ENCODE assay signal across 19 cellular contexts in the genomic region with DNA sequence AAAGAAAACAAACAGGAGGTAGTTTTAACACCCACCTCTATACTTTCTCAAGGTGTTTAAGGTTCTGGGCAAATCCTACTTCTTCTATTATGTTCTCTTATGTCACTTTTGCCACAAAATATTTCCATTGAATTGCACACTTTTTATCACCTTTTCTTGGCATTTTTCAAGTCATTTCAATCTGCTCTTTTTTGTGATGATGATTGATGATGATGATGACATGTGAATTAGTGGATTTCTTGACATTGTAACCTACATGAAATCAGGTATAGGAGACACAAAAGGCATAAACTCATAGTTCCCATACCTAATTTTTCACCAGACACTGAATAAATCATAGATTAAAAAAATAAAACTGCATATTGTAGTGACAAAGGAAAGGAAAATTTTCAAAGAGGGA. TPM values are rescaled to one million over a fixed set of nuclear protein-coding genes. Genes with fewer than 3 reads are reported as not detected.
DNase-seq lines count a peak whose midpoint lies in the region; ATAC-seq and TF ChIP-seq lines count a peak whose summit lies in the region.
"Had no signal": no experiment of that assay in that cellular context is flagged by ENCODE, and none has a peak within 500 bp of the region (broad histone marks: within the 10 kb centered on the region; RNA-seq: fewer than 3 reads in every experiment).

No MANE protein-coding gene starts in this region.

- peak overlapping the region; percentile 94 for H3K4me3 ChIP-seq in SU-DHL-6 (ENCODE audit: insufficient read depth, low read length, poor library complexity, severe bottlenecking)
- H3K4me3 ChIP-seq: right lobe of liver had no signal

- H3K27ac ChIP-seq in SU-DHL-6 (ENCODE audit: low read depth, low read length) = peak overlapping the region; percentile 100
- H3K27ac ChIP-seq: right lobe of liver, WERI-Rb-1 had no signal

- H3K27me3 Mint-ChIP-seq in activated T-cell treated with anti-CD3 and anti-CD28 coated beads, Interleukin-2, amount 50 U/mL, for 72 hours (ENCODE audit: low read depth) = no peaks in the 10 kb centered on the region
- H3K27me3 Mint-ChIP-seq in central memory CD8-positive, alpha-beta T cell = no peaks in the 10 kb centered on the region
- no peaks in the 10 kb centered on the region for H3K27me3 Mint-ChIP-seq in stimulated activated memory B cell treated with anti-CD40 and anti-IgM and Interleukin-4, amounts not matched to agents 10 μg/mL and 1 μg/mL and 100 μg/mL, for 72 hours

- no peaks in the 10 kb centered on the region for H3K9me3 ChIP-seq in SU-DHL-6 (ENCODE audit: insufficient read depth, low read length)
- H3K9me3 ChIP-seq: right lobe of liver had no signal

- no peaks in the 10 kb centered on the region for H3K27me3 ChIP-seq in SU-DHL-6 (ENCODE audit: low read length)
- H3K27me3 ChIP-seq: right lobe of liver had no signal

- H4K20me1 ChIP-seq in SU-DHL-6 (ENCODE audit: low read depth, low read length) = no peaks in the 10 kb centered on the region

- H2AFZ ChIP-seq in SU-DHL-6 (ENCODE audit: low read depth, low read length, severe bottlenecking) = no peak overlapping the region

- TF ChIP-seq CTCF in SU-DHL-6 (IDR thresholded peaks at IDR 0.05; ENCODE audit: insufficient read depth, low read length, poor library complexity, severe bottlenecking) = no peak

- H3K36me3 ChIP-seq in SU-DHL-6 (ENCODE audit: low read length) = peaks cover 73% of the 10 kb centered on the region
- H3K36me3 ChIP-seq: right lobe of liver, WERI-Rb-1 had no signal

- H3K4me2 ChIP-seq in SU-DHL-6 (ENCODE audit: low read depth, low read length, poor library complexity, severe bottlenecking) = peak overlapping the region; percentile 99

- DNase-seq in activated T-cell treated with anti-CD3 and anti-CD28 coated beads, Interleukin-2, amount 50 U/mL, for 72 hours = no peak
- no peak for DNase-seq in activated T-cell treated with anti-CD3 and anti-CD28 coated beads, Interleukin-2, amount 50 U/mL, for 1 hour
- no peak for DNase-seq in central memory CD8-positive, alpha-beta T cell (ENCODE audit: low spot score in 2 of 2)
- DNase-seq in NCI-H446 (lab: John Stamatoyannopoulos, UW) (no peak), DMS114 treated with DMSO at 0.1 percent for 48 hours (lab: John Stamatoyannopoulos, UW; ENCODE audit: unreplicated experiment) (no peak), cerebellar nuclear complex (lab: John Stamatoyannopoulos, UW) (no peak)
- DNase-seq: activated CD8-positive, alpha-beta memory T cell treated with anti-CD3 and anti-CD28 coated beads, Interleukin-2, amount 50 U/mL, for 4 hours; anterior cingulate cortex; kidney; NCI-H146; NCI-H345; NK-92 treated with Interleukin-12 subunit alpha and Interleukin-12 subunit beta, amount 100 ng/mL, for 24 hours; right lobe of liver; substantia nigra; WERI-Rb-1 had no signal

- H3K79me2 ChIP-seq in SU-DHL-6 (ENCODE audit: insufficient read depth, low read length) = peaks cover 100% of the 10 kb centered on the region

- no peaks in the 10 kb centered on the region for H3K9me2 ChIP-seq in SU-DHL-6 (replicated peaks; ENCODE audit: insufficient read depth, low read length)

- peaks cover 20 to 39% of the 10 kb centered on the region in 2 donors for H3K36me3 Mint-ChIP-seq in activated T-cell treated with anti-CD3 and anti-CD28 coated beads, Interleukin-2, amount 50 U/mL, for 72 hours (ENCODE audit: insufficient read depth in 2 of 2)
- peaks cover 50% of the 10 kb centered on the region for H3K36me3 Mint-ChIP-seq in central memory CD8-positive, alpha-beta T cell (ENCODE audit: insufficient read depth)
- peaks cover 33% of the 10 kb centered on the region for H3K36me3 Mint-ChIP-seq in stimulated activated memory B cell treated with anti-CD40 and anti-IgM and Interleukin-4, amounts not matched to agents 10 μg/mL and 1 μg/mL and 100 μg/mL, for 72 hours

- peaks cover 63% of the 10 kb centered on the region for H3F3A ChIP-seq in SU-DHL-6 (ENCODE audit: insufficient read depth)

- peaks cover 53% of the 10 kb centered on the region for H3K4me1 Mint-ChIP-seq in activated T-cell treated with anti-CD3 and anti-CD28 coated beads, Interleukin-2, amount 50 U/mL, for 72 hours (ENCODE audit: low read depth)
- H3K4me1 Mint-ChIP-seq in central memory CD8-positive, alpha-beta T cell = peaks cover 41% of the 10 kb centered on the region
- H3K4me1 Mint-ChIP-seq in stimulated activated memory B cell treated with anti-CD40 and anti-IgM and Interleukin-4, amounts not matched to agents 10 μg/mL and 1 μg/mL and 100 μg/mL, for 72 hours = peaks cover 44% of the 10 kb centered on the region

- H3K27ac Mint-ChIP-seq in activated T-cell treated with anti-CD3 and anti-CD28 coated beads, Interleukin-2, amount 50 U/mL, for 72 hours = peak overlapping the region; percentile 100
- H3K27ac Mint-ChIP-seq in central memory CD8-positive, alpha-beta T cell (ENCODE audit: low read depth) = peak overlapping the region; percentile 99
- H3K27ac Mint-ChIP-seq in stimulated activated memory B cell treated with anti-CD40 and anti-IgM and Interleukin-4, amounts not matched to agents 10 μg/mL and 1 μg/mL and 100 μg/mL, for 72 hours = peak overlapping the region; percentile 99

- peak overlapping the region; percentile 70 for H3K9ac ChIP-seq in SU-DHL-6 (ENCODE audit: low read length)

- H3K9me3 Mint-ChIP-seq in activated T-cell treated with anti-CD3 and anti-CD28 coated beads, Interleukin-2, amount 50 U/mL, for 72 hours = no peaks in the 10 kb centered on the region
- H3K9me3 Mint-ChIP-seq in central memory CD8-positive, alpha-beta T cell = no peaks in the 10 kb centered on the region
- H3K9me3 Mint-ChIP-seq in stimulated activated memory B cell treated with anti-CD40 and anti-IgM and Interleukin-4, amounts not matched to agents 10 μg/mL and 1 μg/mL and 100 μg/mL, for 72 hours = peaks cover 3% of the 10 kb centered on the region

- H3K4me3 Mint-ChIP-seq in activated T-cell treated with anti-CD3 and anti-CD28 coated beads, Interleukin-2, amount 50 U/mL, for 72 hours = peak overlapping the region; percentile 84 to 92
- peak overlapping the region; percentile 84 for H3K4me3 Mint-ChIP-seq in central memory CD8-positive, alpha-beta T cell
- peak overlapping the region; percentile 93 for H3K4me3 Mint-ChIP-seq in stimulated activated memory B cell treated with anti-CD40 and anti-IgM and Interleukin-4, amounts not matched to agents 10 μg/mL and 1 μg/mL and 100 μg/mL, for 72 hours

- no peak for ATAC-seq in activated T-cell treated with anti-CD3 and anti-CD28 coated beads, Interleukin-2, amount 50 U/mL, for 72 hours (replicated peaks in 1 of 2)
- no peak for ATAC-seq in central memory CD8-positive, alpha-beta T cell (replicated peaks; ENCODE audit: extremely low read depth, poor library complexity, severe bottlenecking)
- ATAC-seq in stimulated activated memory B cell treated with anti-CD40 and anti-IgM and Interleukin-4, amounts not matched to agents 10 μg/mL and 1 μg/mL and 100 μg/mL, for 72 hours = no peak
- ATAC-seq: right lobe of liver had no signal

RNA-seq across cellular contexts. Expression of a gene that starts 4.2 kb away (rescaled TPM):
- 100 to 1,000 TPM; 490 to 545 TPM for total RNA-seq in activated T-cell treated with anti-CD3 and anti-CD28 coated beads, Interleukin-2, amount 50 U/mL, for 72 hours
- total RNA-seq: chondrocyte, MCF 10A had no signal
